ENCODE assay signal across 1 cellular context in genomic region chr3:58463181-58463941, GRCh38.
TF ChIP-seq lines count a peak whose summit lies in the region.

No MANE protein-coding gene starts in this region.

TF ChIP-seq in HepG2, 621 proteins besides CTCF, POLR2A, EP300 and RAD21 (continued from another document and continues in another):
- no peak for TF ChIP-seq ZNF646 (CRISPR knock-in tag; IDR thresholded peaks at IDR 0.05)
- TF ChIP-seq, protein P1, sequence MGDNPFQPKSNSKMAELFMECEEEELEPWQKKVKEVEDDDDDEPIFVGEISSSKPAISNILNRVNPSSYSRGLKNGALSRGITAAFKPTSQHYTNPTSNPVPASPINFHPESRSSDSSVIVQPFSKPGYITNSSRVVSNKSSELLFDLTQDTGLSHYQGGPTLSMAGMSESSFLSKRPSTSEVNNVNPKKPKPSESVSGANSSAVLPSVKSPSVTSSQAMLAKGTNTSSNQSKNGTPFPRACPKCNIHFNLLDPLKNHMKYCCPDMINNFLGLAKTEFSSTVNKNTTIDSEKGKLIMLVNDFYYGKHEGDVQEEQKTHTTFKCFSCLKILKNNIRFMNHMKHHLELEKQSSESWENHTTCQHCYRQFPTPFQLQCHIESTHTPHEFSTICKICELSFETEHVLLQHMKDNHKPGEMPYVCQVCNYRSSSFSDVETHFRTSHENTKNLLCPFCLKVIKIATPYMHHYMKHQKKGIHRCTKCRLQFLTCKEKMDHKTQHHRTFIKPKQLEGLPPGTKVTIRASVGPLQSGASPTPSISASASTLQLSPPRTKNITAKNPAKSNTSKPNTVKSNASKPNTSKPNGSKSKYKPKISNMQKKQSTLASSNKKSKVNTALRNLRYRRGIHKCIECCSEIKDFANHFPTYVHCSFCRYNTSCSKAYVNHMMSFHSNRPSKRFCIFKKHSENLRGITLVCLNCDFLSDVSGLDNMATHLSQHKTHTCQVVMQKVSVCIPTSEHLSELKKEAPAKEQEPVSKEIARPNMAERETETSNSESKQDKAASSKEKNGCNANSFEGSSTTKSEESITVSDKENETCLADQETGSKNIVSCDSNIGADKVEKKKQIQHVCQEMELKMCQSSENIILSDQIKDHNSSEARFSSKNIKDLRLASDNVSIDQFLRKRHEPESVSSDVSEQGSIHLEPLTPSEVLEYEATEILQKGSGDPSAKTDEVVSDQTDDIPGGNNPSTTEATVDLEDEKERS (CRISPR knock-in tag; IDR thresholded peaks at IDR 0.05): no peak
- TF ChIP-seq BHLHE40 (IDR thresholded peaks at IDR 0.05; ENCODE audit: low read length): 0 out of 2 replicates have a peak, but pooled peaks have one; percentile 8
- no peak for TF ChIP-seq ARNT2 (CRISPR knock-in tag; IDR thresholded peaks at IDR 0.05; ENCODE audit: low read depth)
- TF ChIP-seq PRMT3 (CRISPR knock-in tag; IDR thresholded peaks at IDR 0.05; ENCODE audit: borderline replicate concordance, low read depth): no peak
- TF ChIP-seq, protein P2, sequence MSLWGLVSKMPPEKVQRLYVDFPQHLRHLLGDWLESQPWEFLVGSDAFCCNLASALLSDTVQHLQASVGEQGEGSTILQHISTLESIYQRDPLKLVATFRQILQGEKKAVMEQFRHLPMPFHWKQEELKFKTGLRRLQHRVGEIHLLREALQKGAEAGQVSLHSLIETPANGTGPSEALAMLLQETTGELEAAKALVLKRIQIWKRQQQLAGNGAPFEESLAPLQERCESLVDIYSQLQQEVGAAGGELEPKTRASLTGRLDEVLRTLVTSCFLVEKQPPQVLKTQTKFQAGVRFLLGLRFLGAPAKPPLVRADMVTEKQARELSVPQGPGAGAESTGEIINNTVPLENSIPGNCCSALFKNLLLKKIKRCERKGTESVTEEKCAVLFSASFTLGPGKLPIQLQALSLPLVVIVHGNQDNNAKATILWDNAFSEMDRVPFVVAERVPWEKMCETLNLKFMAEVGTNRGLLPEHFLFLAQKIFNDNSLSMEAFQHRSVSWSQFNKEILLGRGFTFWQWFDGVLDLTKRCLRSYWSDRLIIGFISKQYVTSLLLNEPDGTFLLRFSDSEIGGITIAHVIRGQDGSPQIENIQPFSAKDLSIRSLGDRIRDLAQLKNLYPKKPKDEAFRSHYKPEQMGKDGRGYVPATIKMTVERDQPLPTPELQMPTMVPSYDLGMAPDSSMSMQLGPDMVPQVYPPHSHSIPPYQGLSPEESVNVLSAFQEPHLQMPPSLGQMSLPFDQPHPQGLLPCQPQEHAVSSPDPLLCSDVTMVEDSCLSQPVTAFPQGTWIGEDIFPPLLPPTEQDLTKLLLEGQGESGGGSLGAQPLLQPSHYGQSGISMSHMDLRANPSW (CRISPR knock-in tag; IDR thresholded peaks at IDR 0.05; ENCODE audit: borderline replicate concordance): 0 out of 2 replicates have a peak, but pooled peaks have one; percentile 24
- TF ChIP-seq, protein P3, sequence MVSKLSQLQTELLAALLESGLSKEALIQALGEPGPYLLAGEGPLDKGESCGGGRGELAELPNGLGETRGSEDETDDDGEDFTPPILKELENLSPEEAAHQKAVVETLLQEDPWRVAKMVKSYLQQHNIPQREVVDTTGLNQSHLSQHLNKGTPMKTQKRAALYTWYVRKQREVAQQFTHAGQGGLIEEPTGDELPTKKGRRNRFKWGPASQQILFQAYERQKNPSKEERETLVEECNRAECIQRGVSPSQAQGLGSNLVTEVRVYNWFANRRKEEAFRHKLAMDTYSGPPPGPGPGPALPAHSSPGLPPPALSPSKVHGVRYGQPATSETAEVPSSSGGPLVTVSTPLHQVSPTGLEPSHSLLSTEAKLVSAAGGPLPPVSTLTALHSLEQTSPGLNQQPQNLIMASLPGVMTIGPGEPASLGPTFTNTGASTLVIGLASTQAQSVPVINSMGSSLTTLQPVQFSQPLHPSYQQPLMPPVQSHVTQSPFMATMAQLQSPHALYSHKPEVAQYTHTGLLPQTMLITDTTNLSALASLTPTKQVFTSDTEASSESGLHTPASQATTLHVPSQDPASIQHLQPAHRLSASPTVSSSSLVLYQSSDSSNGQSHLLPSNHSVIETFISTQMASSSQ (IDR thresholded peaks at IDR 0.05; ENCODE audit: low read depth): no peak
- TF ChIP-seq, protein P3 (CRISPR knock-in tag; IDR thresholded peaks at IDR 0.05; ENCODE audit: borderline replicate concordance): no peak; the same call in 1 of the 2 replicates
- no peak for TF ChIP-seq POLR2G (IDR thresholded peaks at IDR 0.05; ENCODE audit: low read depth, low read length)
- no peak for TF ChIP-seq IKZF4 (CRISPR knock-in tag; IDR thresholded peaks at IDR 0.05; ENCODE audit: borderline replicate concordance, low read depth, not compliant biosample characterization)
- TF ChIP-seq PHF20 (CRISPR knock-in tag; IDR thresholded peaks at IDR 0.05): 0 out of 2 replicates have a peak, but pooled peaks have one; percentile 10
- TF ChIP-seq ZNF703 (CRISPR knock-in tag; IDR thresholded peaks at IDR 0.05; ENCODE audit: borderline replicate concordance): no peak
- no peak for TF ChIP-seq ZNF20 (CRISPR knock-in tag; IDR thresholded peaks at IDR 0.05)
- no peak for TF ChIP-seq ZBTB3 (CRISPR knock-in tag; IDR thresholded peaks at IDR 0.05; ENCODE audit: borderline replicate concordance, low read depth)
- no peak for TF ChIP-seq ZBTB20 (CRISPR knock-in tag; IDR thresholded peaks at IDR 0.05; ENCODE audit: borderline replicate concordance, low read depth)
- TF ChIP-seq TIGD3 (CRISPR knock-in tag; IDR thresholded peaks at IDR 0.05; ENCODE audit: borderline replicate concordance): no peak
- no peak for TF ChIP-seq ZNF326 (CRISPR knock-in tag; IDR thresholded peaks at IDR 0.05; ENCODE audit: borderline replicate concordance)
- no peak for TF ChIP-seq ZBTB40 (IDR thresholded peaks at IDR 0.05)
- TF ChIP-seq ZBTB40 (CRISPR knock-in tag; IDR thresholded peaks at IDR 0.05): no peak
- TF ChIP-seq ZNF775 (CRISPR knock-in tag; IDR thresholded peaks at IDR 0.05; ENCODE audit: borderline replicate concordance): no peak
- TF ChIP-seq SP5 (CRISPR knock-in tag; IDR thresholded peaks at IDR 0.05; ENCODE audit: borderline replicate concordance, low read depth): no peak
- TF ChIP-seq CHD4 (IDR thresholded peaks at IDR 0.05; ENCODE audit: borderline replicate concordance, low read length): no peak
- TF ChIP-seq ZFP41 (CRISPR knock-in tag; IDR thresholded peaks at IDR 0.05; ENCODE audit: borderline replicate concordance): peak; percentile 64; the same call in 1 of the 2 replicates
